In the genomic region with DNA sequence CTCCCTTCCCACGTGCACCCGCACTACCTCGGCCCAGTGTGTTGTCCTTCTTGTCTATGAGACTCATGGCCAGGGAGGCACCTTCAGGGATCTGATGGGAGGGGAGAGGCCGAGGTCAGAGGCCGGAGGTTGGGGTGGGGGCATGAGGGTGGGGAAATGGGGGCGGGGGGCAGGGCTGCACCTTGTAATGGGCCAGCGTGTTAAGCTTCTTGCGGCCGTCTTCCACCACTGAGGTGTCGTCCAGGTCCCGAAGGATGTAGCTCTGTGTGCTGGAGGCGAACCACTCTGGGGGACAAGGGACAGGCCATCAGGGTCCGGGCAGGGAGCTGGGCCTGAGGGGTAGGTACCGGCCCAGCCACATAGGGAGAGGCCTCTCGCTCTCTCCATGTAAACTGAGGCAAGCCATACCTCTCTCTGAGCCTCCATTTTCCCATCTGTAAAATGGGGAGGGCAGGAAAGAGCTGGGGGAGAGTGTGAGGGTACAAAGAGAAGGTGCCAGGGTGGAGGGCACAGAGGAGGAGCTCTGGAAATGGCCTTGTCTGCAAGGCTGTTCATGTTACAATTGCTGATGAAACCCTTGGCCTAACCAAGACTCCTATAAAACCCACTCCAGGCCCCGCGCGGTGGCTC, we compare ENCODE assay signal across 1 cellular context.
TF ChIP-seq lines count a peak whose summit lies in the region.

No MANE protein-coding gene starts in this region.

TF ChIP-seq in HepG2, 621 proteins besides CTCF, POLR2A, EP300 and RAD21:
- TF ChIP-seq ZNF629 (CRISPR knock-in tag; conservative IDR thresholded peaks at IDR 0.05) (peak; percentile 79), MAFF (IDR thresholded peaks at IDR 0.05; ENCODE audit: low read depth, low read length) (no peak)
